Comparison of ENCODE assay signal across 1 cellular context in the genomic region with DNA sequence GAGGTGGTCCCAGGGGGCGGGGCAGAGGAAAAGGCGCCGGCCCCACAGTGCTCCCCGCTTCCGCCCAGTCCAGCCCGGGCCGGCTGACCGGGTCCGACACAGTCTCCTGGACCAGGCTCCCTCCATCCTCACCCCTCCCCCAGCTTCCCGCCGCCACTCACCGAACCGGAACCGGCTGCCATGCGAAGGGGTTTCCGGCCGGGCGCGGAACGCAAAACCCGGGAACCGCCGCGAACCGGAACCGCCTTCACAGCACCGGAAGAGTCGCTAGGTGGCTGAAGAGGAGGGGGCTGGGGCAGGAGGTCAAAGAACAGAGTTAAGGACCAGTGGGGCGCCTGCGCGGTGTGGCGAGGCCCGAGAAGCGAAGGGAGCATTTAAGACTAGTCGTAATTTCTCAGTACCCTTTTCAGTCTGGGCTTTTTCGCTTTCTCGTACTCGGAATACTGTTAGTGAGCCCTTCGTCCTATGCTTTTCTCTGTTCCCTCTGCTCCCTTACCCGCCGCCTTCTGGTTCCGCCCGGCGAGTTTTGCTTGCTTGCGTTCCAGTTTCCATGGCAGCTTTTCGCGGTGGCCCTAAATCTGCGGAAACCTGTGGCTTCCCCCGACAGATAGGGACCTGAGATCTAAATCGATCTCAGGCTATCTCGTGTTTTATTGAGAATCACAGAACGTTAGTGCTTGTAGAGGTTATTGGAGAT.
TF ChIP-seq lines count a peak whose summit lies in the region.

A gene (minus strand): TSS at position 213 of the 697 bp plus-strand sequence. CDS start 4,607 bp downstream, outside the sequence.

TF ChIP-seq in neural cell, 6 proteins besides CTCF, POLR2A, EP300 and RAD21 (continued from another document):
- TF ChIP-seq, protein P1, sequence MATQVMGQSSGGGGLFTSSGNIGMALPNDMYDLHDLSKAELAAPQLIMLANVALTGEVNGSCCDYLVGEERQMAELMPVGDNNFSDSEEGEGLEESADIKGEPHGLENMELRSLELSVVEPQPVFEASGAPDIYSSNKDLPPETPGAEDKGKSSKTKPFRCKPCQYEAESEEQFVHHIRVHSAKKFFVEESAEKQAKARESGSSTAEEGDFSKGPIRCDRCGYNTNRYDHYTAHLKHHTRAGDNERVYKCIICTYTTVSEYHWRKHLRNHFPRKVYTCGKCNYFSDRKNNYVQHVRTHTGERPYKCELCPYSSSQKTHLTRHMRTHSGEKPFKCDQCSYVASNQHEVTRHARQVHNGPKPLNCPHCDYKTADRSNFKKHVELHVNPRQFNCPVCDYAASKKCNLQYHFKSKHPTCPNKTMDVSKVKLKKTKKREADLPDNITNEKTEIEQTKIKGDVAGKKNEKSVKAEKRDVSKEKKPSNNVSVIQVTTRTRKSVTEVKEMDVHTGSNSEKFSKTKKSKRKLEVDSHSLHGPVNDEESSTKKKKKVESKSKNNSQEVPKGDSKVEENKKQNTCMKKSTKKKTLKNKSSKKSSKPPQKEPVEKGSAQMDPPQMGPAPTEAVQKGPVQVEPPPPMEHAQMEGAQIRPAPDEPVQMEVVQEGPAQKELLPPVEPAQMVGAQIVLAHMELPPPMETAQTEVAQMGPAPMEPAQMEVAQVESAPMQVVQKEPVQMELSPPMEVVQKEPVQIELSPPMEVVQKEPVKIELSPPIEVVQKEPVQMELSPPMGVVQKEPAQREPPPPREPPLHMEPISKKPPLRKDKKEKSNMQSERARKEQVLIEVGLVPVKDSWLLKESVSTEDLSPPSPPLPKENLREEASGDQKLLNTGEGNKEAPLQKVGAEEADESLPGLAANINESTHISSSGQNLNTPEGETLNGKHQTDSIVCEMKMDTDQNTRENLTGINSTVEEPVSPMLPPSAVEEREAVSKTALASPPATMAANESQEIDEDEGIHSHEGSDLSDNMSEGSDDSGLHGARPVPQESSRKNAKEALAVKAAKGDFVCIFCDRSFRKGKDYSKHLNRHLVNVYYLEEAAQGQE (IDR thresholded peaks at IDR 0.05; ENCODE audit: borderline replicate concordance), result no peak
TF ChIP-seq in neural cell: peak in this region for 3.
